ENCODE assay signal across 8 cellular contexts in the genomic region with DNA sequence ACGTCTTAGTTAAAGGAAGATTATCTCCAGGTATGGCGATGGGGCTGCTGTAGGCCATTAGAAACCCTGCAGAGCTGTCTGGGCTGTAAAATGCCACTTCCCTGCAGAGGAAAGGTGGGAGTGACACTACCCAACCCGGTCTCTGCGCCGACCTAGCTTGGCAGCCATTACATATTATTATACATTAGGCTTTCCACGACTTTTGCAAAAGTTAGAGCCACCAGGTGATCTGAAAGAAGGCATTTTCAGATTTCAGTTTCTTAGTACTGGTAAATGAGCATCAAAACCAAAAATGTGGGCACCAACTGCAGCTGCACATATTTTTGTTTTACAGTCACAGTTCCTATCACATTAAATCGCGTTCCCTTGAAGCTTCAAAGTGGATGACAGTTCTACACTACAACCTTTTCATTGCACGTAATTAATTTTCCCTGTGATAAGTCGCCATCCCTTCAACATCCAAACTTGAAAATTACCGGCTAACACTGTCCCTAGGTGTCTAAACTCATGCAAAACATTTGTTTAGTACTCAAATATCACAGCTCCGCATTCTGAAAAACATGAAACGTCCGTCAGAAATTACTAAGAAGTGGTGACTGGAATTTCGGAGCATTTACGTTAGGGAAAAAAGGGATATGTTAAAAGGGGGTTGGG.
DNase-seq lines count a peak whose midpoint lies in the region; TF ChIP-seq lines count a peak whose summit lies in the region.

No MANE protein-coding gene starts in this region.

- no peaks in the 10 kb centered on the region for H3K9me2 ChIP-seq in neural cell (ENCODE audit: insufficient read depth, low read length)

- no peaks in the 10 kb centered on the region for H3K9me3 ChIP-seq in mammary epithelial cell (replicated peaks; ENCODE audit: insufficient read depth, low read length)
- no peaks in the 10 kb centered on the region for H3K9me3 ChIP-seq in neural cell (ENCODE audit: low read length)

- dilution Hi-C loops in mammary epithelial cell (cut with HindIII; ENCODE audit: low sequenced_read_pairs): loop anchor here (5.0 kb wide), 1 partner anchor 79 kb away; no protein-coding TSS in a partner anchor

- H3K4me1 ChIP-seq in mammary epithelial cell (ENCODE audit: insufficient read depth, low read length): peaks cover 46% of the 10 kb centered on the region

- WGBS in mammary epithelial cell (ENCODE audit: low coverage, missing lambda C conversion rate): 7% methylated on average over 16 of the region's 16 CpGs

- H3K27ac ChIP-seq in mammary epithelial cell (ENCODE audit: insufficient read depth, low read depth, low read length) (peak overlapping the region; percentile 96), neural cell (ENCODE audit: low read length) (peak overlapping the region; percentile 100)

- TF ChIP-seq RAD21 in neural cell (conservative IDR thresholded peaks at IDR 0.05): no peak

- H3K9ac ChIP-seq in mammary epithelial cell (ENCODE audit: insufficient read depth, low read length) (peak overlapping the region; percentile 92), neural cell (ENCODE audit: low read length) (peak overlapping the region; percentile 84)

- CTCF ChIA-PET in mammary epithelial cell (lab: Charles Lee; ENCODE audit: low non-redundant PET): interaction anchor here (0.7 kb wide), 2 partner anchors 64 to 98 kb away, joined by 4 to 5 read pairs; no protein-coding TSS in a partner anchor

- H3F3A ChIP-seq in neural cell (ENCODE audit: insufficient read depth, low read length, poor library complexity, severe bottlenecking): peaks cover 5% of the 10 kb centered on the region

- no TSS peak for BruUV-seq in mammary epithelial cell (replicated peaks; lab: Mats Ljungman, UMichigan)

- no peak for TF ChIP-seq EP300 in neural cell (conservative IDR thresholded peaks at IDR 0.05; ENCODE audit: poor library complexity, severe bottlenecking)

- H3K27me3 ChIP-seq in mammary epithelial cell (ENCODE audit: insufficient read depth, low read length) (no peaks in the 10 kb centered on the region), neural cell (ENCODE audit: insufficient read depth, low read depth, low read length) (no peaks in the 10 kb centered on the region)

- H3K4me3 ChIP-seq in mammary epithelial cell (replicated peaks in 1 of 3; ENCODE audit: insufficient read depth in 1 of 3, low read depth in 2 of 3, low read length in 3 of 3) (peak overlapping the region; percentile 27 to 46 (median 40)), neural cell (ENCODE audit: low read length) (peak overlapping the region; percentile 62)

- no peak for TF ChIP-seq CTCF in mammary epithelial cell (conservative IDR thresholded peaks at IDR 0.05 in 1 of 2, IDR thresholded peaks at IDR 0.05 in 1 of 2; ENCODE audit: extremely low read depth in 1 of 2, insufficient read depth in 1 of 2, low read depth in 1 of 2, low read length in 2 of 2)
- no peak for TF ChIP-seq CTCF in neural cell (IDR thresholded peaks at IDR 0.05; ENCODE audit: poor library complexity, severe bottlenecking)

- H3K79me2 ChIP-seq in mammary epithelial cell (ENCODE audit: insufficient read depth, low read length) (no peaks in the 10 kb centered on the region), neural cell (replicated peaks; ENCODE audit: insufficient read depth, low read length) (peaks cover 18% of the 10 kb centered on the region)

- no peaks in the 10 kb centered on the region for H3K36me3 ChIP-seq in mammary epithelial cell (ENCODE audit: insufficient read depth, low read length)
- no peaks in the 10 kb centered on the region for H3K36me3 ChIP-seq in neural cell (ENCODE audit: insufficient read depth, low read length)

- H2AFZ ChIP-seq in mammary epithelial cell (ENCODE audit: low read depth, low read length): peak overlapping the region; percentile 90
- H2AFZ ChIP-seq in neural cell (ENCODE audit: low read depth, low read length): peak overlapping the region; percentile 38

- no peaks in the 10 kb centered on the region for H4K20me1 ChIP-seq in mammary epithelial cell (ENCODE audit: insufficient read depth, low read length)
- H4K20me1 ChIP-seq in neural cell (ENCODE audit: insufficient read depth): no peaks in the 10 kb centered on the region

- H3K4me2 ChIP-seq in mammary epithelial cell (ENCODE audit: insufficient read depth, low read depth, low read length) (peak overlapping the region; percentile 91), neural cell (ENCODE audit: low read length) (peak overlapping the region; percentile 31)

- in situ Hi-C loops in mammary epithelial cell (cut with MboI; ENCODE audit: low sequenced_read_pairs in 2 of 2): no loop called here

- peak; percentile 46 for DNase-seq in D341Med (ENCODE audit: low spot score)
- DNase-seq in NCI-H2029 treated with DMSO at 0.1 percent for 48 hours (lab: John Stamatoyannopoulos, UW): peak; percentile 13
- peak; percentile 37 for DNase-seq in mammary epithelial cell
- no peak for DNase-seq in HK-2 (ENCODE audit: unreplicated experiment)
- no peak for DNase-seq in middle frontal gyrus (ENCODE audit: extremely low spot score, low spot score)
- DNase-seq in RPMI8226: no peak
- no peak for DNase-seq in NCI-H774 (lab: John Stamatoyannopoulos, UW)

- intact Hi-C loops in mammary epithelial cell (cut with micrococcal nuclease): loop anchor here (1.0 kb wide), 1 partner anchor 7 kb away; no protein-coding TSS in a partner anchor

TF ChIP-seq in neural cell, 6 proteins besides CTCF, POLR2A, EP300 and RAD21:
- TF ChIP-seq POLR2AphosphoS5 (IDR thresholded peaks at IDR 0.05): no peak

Comparison
In these comparisons a context has a peak if more than half of its experiments do, and no peak if none do; other contexts are left out.
1. DNase-seq: peak in D341Med (single experiment), NCI-H2029 treated with DMSO at 0.1 percent for 48 hours (single experiment) and mammary epithelial cell (single experiment); none in HK-2 (single experiment), middle frontal gyrus (single experiment), RPMI8226 (single experiment) and NCI-H774 (single experiment).